ENCODE assay signal across 2 cellular contexts in the genomic region with DNA sequence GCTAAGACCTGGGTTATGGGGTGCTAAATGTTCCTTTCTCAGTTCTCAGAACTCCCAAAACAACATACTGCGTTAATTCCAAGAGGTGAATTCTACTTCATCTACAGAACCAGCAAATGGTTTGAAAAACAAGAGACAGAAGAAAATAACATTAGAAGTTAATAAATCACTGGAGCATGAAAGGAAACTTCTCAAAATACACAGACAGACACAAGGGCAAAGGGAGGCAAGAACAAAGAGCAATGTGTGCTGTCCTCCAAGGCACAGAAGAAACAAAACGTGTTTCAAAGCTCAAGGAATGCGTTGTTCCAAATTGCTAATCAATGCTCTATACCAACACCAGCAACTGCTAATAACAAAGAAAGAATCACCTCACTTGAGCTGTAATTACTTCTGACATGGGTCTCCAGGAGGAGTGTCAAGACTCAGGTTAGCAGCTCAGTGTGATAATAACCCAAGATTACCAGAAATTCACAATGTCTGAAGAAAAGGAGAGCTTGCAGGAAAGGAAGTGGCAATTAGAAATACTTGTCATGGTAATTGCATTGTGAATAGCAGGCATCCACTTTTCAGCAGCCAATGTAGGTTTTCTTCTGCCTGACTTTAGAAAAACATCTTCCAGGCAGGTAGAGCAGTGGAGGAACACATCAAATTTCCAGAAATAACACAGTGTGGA.
TF ChIP-seq lines count a peak whose summit lies in the region.

No MANE protein-coding gene starts in this region.

TF ChIP-seq in GM23338, 12 proteins besides CTCF, POLR2A, EP300 and RAD21 (continued from another document):
- TF ChIP-seq, protein P1, sequence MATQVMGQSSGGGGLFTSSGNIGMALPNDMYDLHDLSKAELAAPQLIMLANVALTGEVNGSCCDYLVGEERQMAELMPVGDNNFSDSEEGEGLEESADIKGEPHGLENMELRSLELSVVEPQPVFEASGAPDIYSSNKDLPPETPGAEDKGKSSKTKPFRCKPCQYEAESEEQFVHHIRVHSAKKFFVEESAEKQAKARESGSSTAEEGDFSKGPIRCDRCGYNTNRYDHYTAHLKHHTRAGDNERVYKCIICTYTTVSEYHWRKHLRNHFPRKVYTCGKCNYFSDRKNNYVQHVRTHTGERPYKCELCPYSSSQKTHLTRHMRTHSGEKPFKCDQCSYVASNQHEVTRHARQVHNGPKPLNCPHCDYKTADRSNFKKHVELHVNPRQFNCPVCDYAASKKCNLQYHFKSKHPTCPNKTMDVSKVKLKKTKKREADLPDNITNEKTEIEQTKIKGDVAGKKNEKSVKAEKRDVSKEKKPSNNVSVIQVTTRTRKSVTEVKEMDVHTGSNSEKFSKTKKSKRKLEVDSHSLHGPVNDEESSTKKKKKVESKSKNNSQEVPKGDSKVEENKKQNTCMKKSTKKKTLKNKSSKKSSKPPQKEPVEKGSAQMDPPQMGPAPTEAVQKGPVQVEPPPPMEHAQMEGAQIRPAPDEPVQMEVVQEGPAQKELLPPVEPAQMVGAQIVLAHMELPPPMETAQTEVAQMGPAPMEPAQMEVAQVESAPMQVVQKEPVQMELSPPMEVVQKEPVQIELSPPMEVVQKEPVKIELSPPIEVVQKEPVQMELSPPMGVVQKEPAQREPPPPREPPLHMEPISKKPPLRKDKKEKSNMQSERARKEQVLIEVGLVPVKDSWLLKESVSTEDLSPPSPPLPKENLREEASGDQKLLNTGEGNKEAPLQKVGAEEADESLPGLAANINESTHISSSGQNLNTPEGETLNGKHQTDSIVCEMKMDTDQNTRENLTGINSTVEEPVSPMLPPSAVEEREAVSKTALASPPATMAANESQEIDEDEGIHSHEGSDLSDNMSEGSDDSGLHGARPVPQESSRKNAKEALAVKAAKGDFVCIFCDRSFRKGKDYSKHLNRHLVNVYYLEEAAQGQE (IDR thresholded peaks at IDR 0.05; ENCODE audit: unreplicated experiment): no peak
- TF ChIP-seq NANOG (IDR thresholded peaks at IDR 0.05; ENCODE audit: borderline replicate concordance): peak; percentile 89
- TF ChIP-seq, protein P2, sequence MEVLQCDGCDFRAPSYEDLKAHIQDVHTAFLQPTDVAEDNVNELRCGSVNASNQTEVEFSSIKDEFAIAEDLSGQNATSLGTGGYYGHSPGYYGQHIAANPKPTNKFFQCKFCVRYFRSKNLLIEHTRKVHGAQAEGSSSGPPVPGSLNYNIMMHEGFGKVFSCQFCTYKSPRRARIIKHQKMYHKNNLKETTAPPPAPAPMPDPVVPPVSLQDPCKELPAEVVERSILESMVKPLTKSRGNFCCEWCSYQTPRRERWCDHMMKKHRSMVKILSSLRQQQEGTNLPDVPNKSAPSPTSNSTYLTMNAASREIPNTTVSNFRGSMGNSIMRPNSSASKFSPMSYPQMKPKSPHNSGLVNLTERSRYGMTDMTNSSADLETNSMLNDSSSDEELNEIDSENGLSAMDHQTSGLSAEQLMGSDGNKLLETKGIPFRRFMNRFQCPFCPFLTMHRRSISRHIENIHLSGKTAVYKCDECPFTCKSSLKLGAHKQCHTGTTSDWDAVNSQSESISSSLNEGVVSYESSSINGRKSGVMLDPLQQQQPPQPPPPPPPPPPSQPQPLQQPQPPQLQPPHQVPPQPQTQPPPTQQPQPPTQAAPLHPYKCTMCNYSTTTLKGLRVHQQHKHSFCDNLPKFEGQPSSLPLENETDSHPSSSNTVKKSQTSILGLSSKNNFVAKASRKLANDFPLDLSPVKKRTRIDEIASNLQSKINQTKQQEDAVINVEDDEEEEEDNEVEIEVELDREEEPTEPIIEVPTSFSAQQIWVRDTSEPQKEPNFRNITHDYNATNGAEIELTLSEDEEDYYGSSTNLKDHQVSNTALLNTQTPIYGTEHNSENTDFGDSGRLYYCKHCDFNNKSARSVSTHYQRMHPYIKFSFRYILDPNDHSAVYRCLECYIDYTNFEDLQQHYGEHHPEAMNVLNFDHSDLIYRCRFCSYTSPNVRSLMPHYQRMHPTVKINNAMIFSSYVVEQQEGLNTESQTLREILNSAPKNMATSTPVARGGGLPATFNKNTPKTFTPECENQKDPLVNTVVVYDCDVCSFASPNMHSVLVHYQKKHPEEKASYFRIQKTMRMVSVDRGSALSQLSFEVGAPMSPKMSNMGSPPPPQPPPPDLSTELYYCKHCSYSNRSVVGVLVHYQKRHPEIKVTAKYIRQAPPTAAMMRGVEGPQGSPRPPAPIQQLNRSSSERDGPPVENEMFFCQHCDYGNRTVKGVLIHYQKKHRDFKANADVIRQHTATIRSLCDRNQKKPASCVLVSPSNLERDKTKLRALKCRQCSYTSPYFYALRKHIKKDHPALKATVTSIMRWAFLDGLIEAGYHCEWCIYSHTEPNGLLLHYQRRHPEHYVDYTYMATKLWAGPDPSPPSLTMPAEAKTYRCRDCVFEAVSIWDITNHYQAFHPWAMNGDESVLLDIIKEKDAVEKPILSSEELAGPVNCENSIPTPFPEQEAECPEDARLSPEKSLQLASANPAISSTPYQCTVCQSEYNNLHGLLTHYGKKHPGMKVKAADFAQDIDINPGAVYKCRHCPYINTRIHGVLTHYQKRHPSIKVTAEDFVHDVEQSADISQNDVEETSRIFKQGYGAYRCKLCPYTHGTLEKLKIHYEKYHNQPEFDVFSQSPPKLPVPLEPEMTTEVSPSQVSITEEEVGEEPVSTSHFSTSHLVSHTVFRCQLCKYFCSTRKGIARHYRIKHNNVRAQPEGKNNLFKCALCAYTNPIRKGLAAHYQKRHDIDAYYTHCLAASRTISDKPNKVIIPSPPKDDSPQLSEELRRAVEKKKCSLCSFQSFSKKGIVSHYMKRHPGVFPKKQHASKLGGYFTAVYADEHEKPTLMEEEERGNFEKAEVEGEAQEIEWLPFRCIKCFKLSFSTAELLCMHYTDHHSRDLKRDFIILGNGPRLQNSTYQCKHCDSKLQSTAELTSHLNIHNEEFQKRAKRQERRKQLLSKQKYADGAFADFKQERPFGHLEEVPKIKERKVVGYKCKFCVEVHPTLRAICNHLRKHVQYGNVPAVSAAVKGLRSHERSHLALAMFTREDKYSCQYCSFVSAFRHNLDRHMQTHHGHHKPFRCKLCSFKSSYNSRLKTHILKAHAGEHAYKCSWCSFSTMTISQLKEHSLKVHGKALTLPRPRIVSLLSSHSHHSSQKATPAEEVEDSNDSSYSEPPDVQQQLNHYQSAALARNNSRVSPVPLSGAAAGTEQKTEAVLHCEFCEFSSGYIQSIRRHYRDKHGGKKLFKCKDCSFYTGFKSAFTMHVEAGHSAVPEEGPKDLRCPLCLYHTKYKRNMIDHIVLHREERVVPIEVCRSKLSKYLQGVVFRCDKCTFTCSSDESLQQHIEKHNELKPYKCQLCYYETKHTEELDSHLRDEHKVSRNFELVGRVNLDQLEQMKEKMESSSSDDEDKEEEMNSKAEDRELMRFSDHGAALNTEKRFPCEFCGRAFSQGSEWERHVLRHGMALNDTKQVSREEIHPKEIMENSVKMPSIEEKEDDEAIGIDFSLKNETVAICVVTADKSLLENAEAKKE (CRISPR knock-in tag; IDR thresholded peaks at IDR 0.05): peak; percentile 96
- TF ChIP-seq, protein P3, sequence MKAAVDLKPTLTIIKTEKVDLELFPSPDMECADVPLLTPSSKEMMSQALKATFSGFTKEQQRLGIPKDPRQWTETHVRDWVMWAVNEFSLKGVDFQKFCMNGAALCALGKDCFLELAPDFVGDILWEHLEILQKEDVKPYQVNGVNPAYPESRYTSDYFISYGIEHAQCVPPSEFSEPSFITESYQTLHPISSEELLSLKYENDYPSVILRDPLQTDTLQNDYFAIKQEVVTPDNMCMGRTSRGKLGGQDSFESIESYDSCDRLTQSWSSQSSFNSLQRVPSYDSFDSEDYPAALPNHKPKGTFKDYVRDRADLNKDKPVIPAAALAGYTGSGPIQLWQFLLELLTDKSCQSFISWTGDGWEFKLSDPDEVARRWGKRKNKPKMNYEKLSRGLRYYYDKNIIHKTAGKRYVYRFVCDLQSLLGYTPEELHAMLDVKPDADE (IDR thresholded peaks at IDR 0.05): peak; percentile 47; the same call in 1 of the 2 replicates

TF ChIP-seq in WTC11, 78 proteins besides CTCF, POLR2A, EP300 and RAD21 (continued from another document):
- TF ChIP-seq, protein P4, sequence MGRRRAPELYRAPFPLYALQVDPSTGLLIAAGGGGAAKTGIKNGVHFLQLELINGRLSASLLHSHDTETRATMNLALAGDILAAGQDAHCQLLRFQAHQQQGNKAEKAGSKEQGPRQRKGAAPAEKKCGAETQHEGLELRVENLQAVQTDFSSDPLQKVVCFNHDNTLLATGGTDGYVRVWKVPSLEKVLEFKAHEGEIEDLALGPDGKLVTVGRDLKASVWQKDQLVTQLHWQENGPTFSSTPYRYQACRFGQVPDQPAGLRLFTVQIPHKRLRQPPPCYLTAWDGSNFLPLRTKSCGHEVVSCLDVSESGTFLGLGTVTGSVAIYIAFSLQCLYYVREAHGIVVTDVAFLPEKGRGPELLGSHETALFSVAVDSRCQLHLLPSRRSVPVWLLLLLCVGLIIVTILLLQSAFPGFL (CRISPR knock-in tag; IDR thresholded peaks at IDR 0.05; ENCODE audit: borderline replicate concordance): no peak
- no peak for TF ChIP-seq NR2C2 (CRISPR knock-in tag; IDR thresholded peaks at IDR 0.05)
- no peak for TF ChIP-seq TEAD4 (CRISPR knock-in tag; IDR thresholded peaks at IDR 0.05)
- no peak for TF ChIP-seq NFE2L1 (CRISPR knock-in tag; IDR thresholded peaks at IDR 0.05)
- TF ChIP-seq ZNF219 (CRISPR knock-in tag; IDR thresholded peaks at IDR 0.05; ENCODE audit: borderline replicate concordance): no peak
- TF ChIP-seq, protein P5, sequence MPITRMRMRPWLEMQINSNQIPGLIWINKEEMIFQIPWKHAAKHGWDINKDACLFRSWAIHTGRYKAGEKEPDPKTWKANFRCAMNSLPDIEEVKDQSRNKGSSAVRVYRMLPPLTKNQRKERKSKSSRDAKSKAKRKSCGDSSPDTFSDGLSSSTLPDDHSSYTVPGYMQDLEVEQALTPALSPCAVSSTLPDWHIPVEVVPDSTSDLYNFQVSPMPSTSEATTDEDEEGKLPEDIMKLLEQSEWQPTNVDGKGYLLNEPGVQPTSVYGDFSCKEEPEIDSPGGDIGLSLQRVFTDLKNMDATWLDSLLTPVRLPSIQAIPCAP (CRISPR knock-in tag; IDR thresholded peaks at IDR 0.05): no peak
- no peak for TF ChIP-seq ZNF121 (CRISPR knock-in tag; IDR thresholded peaks at IDR 0.05)
- TF ChIP-seq, protein P6, sequence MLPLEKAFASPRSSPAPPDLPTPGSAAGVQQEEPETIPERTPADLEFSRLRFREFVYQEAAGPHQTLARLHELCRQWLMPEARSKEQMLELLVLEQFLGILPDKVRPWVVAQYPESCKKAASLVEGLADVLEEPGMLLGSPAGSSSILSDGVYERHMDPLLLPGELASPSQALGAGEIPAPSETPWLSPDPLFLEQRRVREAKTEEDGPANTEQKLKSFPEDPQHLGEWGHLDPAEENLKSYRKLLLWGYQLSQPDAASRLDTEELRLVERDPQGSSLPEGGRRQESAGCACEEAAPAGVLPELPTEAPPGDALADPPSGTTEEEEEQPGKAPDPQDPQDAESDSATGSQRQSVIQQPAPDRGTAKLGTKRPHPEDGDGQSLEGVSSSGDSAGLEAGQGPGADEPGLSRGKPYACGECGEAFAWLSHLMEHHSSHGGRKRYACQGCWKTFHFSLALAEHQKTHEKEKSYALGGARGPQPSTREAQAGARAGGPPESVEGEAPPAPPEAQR (CRISPR knock-in tag; IDR thresholded peaks at IDR 0.05): no peak
- TF ChIP-seq, protein P7, sequence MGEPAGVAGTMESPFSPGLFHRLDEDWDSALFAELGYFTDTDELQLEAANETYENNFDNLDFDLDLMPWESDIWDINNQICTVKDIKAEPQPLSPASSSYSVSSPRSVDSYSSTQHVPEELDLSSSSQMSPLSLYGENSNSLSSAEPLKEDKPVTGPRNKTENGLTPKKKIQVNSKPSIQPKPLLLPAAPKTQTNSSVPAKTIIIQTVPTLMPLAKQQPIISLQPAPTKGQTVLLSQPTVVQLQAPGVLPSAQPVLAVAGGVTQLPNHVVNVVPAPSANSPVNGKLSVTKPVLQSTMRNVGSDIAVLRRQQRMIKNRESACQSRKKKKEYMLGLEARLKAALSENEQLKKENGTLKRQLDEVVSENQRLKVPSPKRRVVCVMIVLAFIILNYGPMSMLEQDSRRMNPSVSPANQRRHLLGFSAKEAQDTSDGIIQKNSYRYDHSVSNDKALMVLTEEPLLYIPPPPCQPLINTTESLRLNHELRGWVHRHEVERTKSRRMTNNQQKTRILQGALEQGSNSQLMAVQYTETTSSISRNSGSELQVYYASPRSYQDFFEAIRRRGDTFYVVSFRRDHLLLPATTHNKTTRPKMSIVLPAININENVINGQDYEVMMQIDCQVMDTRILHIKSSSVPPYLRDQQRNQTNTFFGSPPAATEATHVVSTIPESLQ (CRISPR knock-in tag; IDR thresholded peaks at IDR 0.05): no peak
